ENCODE assay signal across 8 cellular contexts in the genomic region with DNA sequence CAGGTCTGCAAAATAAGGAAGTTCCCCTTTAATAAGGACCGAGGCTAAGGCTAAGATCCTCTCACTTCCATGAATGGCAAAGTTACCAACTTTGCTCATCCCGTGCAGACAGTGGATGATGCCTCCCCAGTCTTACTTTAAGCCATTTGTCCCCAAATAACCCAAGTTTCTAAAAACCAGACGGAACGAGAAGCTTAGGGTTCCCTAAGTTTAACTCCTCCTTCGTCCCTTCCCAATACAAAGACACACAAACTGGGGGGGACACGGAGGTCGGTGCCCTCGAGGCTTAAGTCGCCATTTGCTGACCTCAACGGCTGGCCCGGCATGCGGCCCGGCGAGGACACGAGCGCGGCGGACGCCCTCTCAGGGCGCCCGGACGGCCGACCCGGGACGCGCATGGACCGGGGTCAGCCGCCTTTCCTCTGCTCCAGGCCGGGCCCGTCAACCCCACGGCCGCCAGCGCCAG. TPM values are rescaled to one million over a fixed set of nuclear protein-coding genes. Genes with fewer than 3 reads are reported as not detected.
DNase-seq lines count a peak whose midpoint lies in the region; ATAC-seq, FAIRE-seq and TF ChIP-seq lines count a peak whose summit lies in the region.

No MANE protein-coding gene starts in this region.

- H3K4me3 Mint-ChIP-seq in activated CD8-positive, alpha-beta memory T cell treated with anti-CD3 and anti-CD28 coated beads, Interleukin-2, amount 10 ng/mL, durations not matched to agents 7 days and 5 days: peak overlapping the region; percentile 81
- peak overlapping the region; percentile 85 to 90 (median 87) for H3K4me3 Mint-ChIP-seq in nephron

- peaks cover 27% of the 10 kb centered on the region for H3K4me1 Mint-ChIP-seq in activated CD8-positive, alpha-beta memory T cell treated with anti-CD3 and anti-CD28 coated beads, Interleukin-2, amount 10 ng/mL, durations not matched to agents 7 days and 5 days
- peaks cover 38% of the 10 kb centered on the region for H3K4me1 Mint-ChIP-seq in nephron

- no peaks in the 10 kb centered on the region for H3K36me3 Mint-ChIP-seq in activated CD8-positive, alpha-beta memory T cell treated with anti-CD3 and anti-CD28 coated beads, Interleukin-2, amount 10 ng/mL, durations not matched to agents 7 days and 5 days
- H3K36me3 Mint-ChIP-seq in nephron (ENCODE audit: low read depth): peaks cover 4% of the 10 kb centered on the region

- WGBS in A549 (ENCODE audit: missing lambda C conversion rate): 3% methylated on average over 7 of the region's 33 CpGs

- H3K27me3 Mint-ChIP-seq in activated CD8-positive, alpha-beta memory T cell treated with anti-CD3 and anti-CD28 coated beads, Interleukin-2, amount 10 ng/mL, durations not matched to agents 7 days and 5 days: no peaks in the 10 kb centered on the region
- H3K27me3 Mint-ChIP-seq in nephron (ENCODE audit: low read depth): peaks cover 4% of the 10 kb centered on the region

- H3K4me3 ChIP-seq in A549 (peak overlapping the region; percentile 78), GM12865 (ENCODE audit: low read depth, low read length) (peak overlapping the region; percentile 92), fibroblast of villous mesenchyme (ENCODE audit: low read depth, low read length) (peak overlapping the region; percentile 86)

- no peak for TF ChIP-seq CTCF in A549 (IDR thresholded peaks at IDR 0.05)
- no peak for TF ChIP-seq CTCF in GM12865 (IDR thresholded peaks at IDR 0.05; ENCODE audit: insufficient read depth, low read depth, low read length, missing control alignments)
- TF ChIP-seq CTCF in fibroblast of villous mesenchyme (IDR thresholded peaks at IDR 0.05; ENCODE audit: insufficient read depth, low read depth, low read length): no peak
- TF ChIP-seq CTCF in nephron (IDR thresholded peaks at IDR 0.05; ENCODE audit: unreplicated experiment in 3 of 3): no peak

- peaks cover 34% of the 10 kb centered on the region; the same call in 2 of the 3 replicates for H3K4me1 ChIP-seq in A549

- CTCF ChIA-PET in A549 (lab: Yijun Ruan, JAX): interaction anchor here (0.6 to 1.2 kb wide), 2 partner anchors 8 to 349 kb away, joined by 3 read pairs; no protein-coding TSS in a partner anchor
- CTCF ChIA-PET in activated CD8-positive, alpha-beta memory T cell treated with anti-CD3 and anti-CD28 coated beads, Interleukin-2, amount 10 ng/mL, durations not matched to agents 7 days and 5 days (lab: Charles Lee): interaction anchor here (0.8 to 1.9 kb wide), 5 partner anchors 25 to 150 kb away, joined by 3 to 9 read pairs (median 3); partner anchors contain the start of genes EPM2A and SHPRH

- peak; percentile 59 to 61 for ATAC-seq in A549
- peak; percentile 15 for ATAC-seq in HG02840 (IDR thresholded peaks at IDR 0.05; ENCODE audit: low FRiP score, unreplicated experiment)
- ATAC-seq in activated CD8-positive, alpha-beta memory T cell treated with anti-CD3 and anti-CD28 coated beads, Interleukin-2, amount 10 ng/mL, durations not matched to agents 7 days and 5 days: no peak

- peak overlapping the region; percentile 24 for H3K27ac Mint-ChIP-seq in activated CD8-positive, alpha-beta memory T cell treated with anti-CD3 and anti-CD28 coated beads, Interleukin-2, amount 10 ng/mL, durations not matched to agents 7 days and 5 days
- H3K27ac Mint-ChIP-seq in nephron: peak overlapping the region; percentile 79 to 98 (median 82)

- peak overlapping the region; percentile 84 for H3K4me2 ChIP-seq in A549

- peak overlapping the region; percentile 98 to 100 for H3K27ac ChIP-seq in A549

- H3K9me3 ChIP-seq in A549: no peaks in the 10 kb centered on the region

- POLR2A ChIA-PET in A549 (lab: Yijun Ruan, JAX): interaction anchor here (0.9 to 3.0 kb wide), 2 partner anchors 77 to 80 kb away, joined by 7 to 69 read pairs; partner anchors contain the start of gene EPM2A

- FAIRE-seq in A549 (lab: Jason Lieb, UNC): no peak

- no peak for TF ChIP-seq RAD21 in A549 (conservative IDR thresholded peaks at IDR 0.05 in 1 of 2, IDR thresholded peaks at IDR 0.05 in 1 of 2)

- no peak for TF ChIP-seq EP300 in A549 (IDR thresholded peaks at IDR 0.05)

- no peaks in the 10 kb centered on the region for H3K9me3 Mint-ChIP-seq in activated CD8-positive, alpha-beta memory T cell treated with anti-CD3 and anti-CD28 coated beads, Interleukin-2, amount 10 ng/mL, durations not matched to agents 7 days and 5 days (ENCODE audit: low read depth)
- H3K9me3 Mint-ChIP-seq in nephron: no peaks in the 10 kb centered on the region

- DNase-seq in A549 (ENCODE audit: low read depth in 1 of 2, low spot score in 1 of 2): peak; percentile 4 to 61
- peak; percentile 60 for DNase-seq in GM12865 (ENCODE audit: low read depth)
- peak; percentile 49 for DNase-seq in NCI-H1105 treated with DMSO at 0.1 percent for 48 hours (lab: John Stamatoyannopoulos, UW)
- DNase-seq in activated CD8-positive, alpha-beta memory T cell treated with anti-CD3 and anti-CD28 coated beads, Interleukin-2, amount 10 ng/mL, durations not matched to agents 7 days and 5 days: peak; percentile 49
- DNase-seq in fibroblast of villous mesenchyme (ENCODE audit: low read depth): no peak
- DNase-seq in NCI-H510A treated with DMSO at 0.1 percent for 48 hours (lab: John Stamatoyannopoulos, UW): no peak

- TF ChIP-seq POLR2A in A549 (IDR thresholded peaks at IDR 0.05; ENCODE audit: low read length): no peak

TF ChIP-seq in A549, 52 proteins besides CTCF, POLR2A, EP300 and RAD21:
- TF ChIP-seq JUNB (IDR thresholded peaks at IDR 0.05) (no peak), MAX (IDR thresholded peaks at IDR 0.05) (peak; percentile 66), HOXA7 (CRISPR knock-in tag; IDR thresholded peaks at IDR 0.05) (0 out of 2 replicates have a peak, but pooled peaks have one; percentile 28)
- TF ChIP-seq, protein P1, sequence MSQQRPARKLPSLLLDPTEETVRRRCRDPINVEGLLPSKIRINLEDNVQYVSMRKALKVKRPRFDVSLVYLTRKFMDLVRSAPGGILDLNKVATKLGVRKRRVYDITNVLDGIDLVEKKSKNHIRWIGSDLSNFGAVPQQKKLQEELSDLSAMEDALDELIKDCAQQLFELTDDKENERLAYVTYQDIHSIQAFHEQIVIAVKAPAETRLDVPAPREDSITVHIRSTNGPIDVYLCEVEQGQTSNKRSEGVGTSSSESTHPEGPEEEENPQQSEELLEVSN (IDR thresholded peaks at IDR 0.05; ENCODE audit: borderline replicate concordance, low read depth): 0 out of 2 replicates have a peak, but pooled peaks have one; percentile 53
TF ChIP-seq in A549: peak in this region for 3.

RNA-seq across cellular contexts. Expression of gene FBXO30, which starts 0.5 kb away (rescaled TPM):
- 8.5 and 10.4 TPM in 2 replicates for polyA plus RNA-seq in A549 (2011; rRNA removed)
- 1.9 and 2.1 TPM in 2 replicates for polyA plus RNA-seq in A549 (2012; cell fraction: cytosol; rRNA removed)
- polyA plus RNA-seq in A549 (2012; cell fraction: nucleus; rRNA removed): 1.5 and 2.5 TPM in 2 replicates
- 7.7 to 8.3 TPM (median 8.0 TPM) in 3 replicates for polyA plus RNA-seq in A549 (2017; fragmentation: RNase III; extraction: RNeasy Plus Mini Kit Qiagen cat#74134 plus additional on column Dnase treatment)
- 6.1 and 7.2 TPM in 2 replicates for polyA minus RNA-seq in A549 (2011; rRNA and poly(A)+ RNA removed)
- 1 to 10 TPM; 4.2 to 7.4 TPM for total RNA-seq in activated CD8-positive, alpha-beta memory T cell treated with anti-CD3 and anti-CD28 coated beads, Interleukin-2, amount 10 ng/mL, durations not matched to agents 7 days and 5 days
- total RNA-seq in fibroblast of villous mesenchyme: 8.7 and 16.0 TPM in 2 replicates

Comparison
In these comparisons a context has a peak if more than half of its experiments do, and no peak if none do; other contexts are left out.
1. DNase-seq: peak in A549 (2 of 2), GM12865 (single experiment), NCI-H1105 treated with DMSO at 0.1 percent for 48 hours (single experiment) and activated CD8-positive, alpha-beta memory T cell treated with anti-CD3 and anti-CD28 coated beads, Interleukin-2, amount 10 ng/mL, durations not matched to agents 7 days and 5 days (single experiment); none in fibroblast of villous mesenchyme (single experiment) and NCI-H510A treated with DMSO at 0.1 percent for 48 hours (single experiment).
2. Peak in every context shown above with its lines, with median percentiles within 50 percentile points of each other: H3K4me3 ChIP-seq.